In the genomic region with DNA sequence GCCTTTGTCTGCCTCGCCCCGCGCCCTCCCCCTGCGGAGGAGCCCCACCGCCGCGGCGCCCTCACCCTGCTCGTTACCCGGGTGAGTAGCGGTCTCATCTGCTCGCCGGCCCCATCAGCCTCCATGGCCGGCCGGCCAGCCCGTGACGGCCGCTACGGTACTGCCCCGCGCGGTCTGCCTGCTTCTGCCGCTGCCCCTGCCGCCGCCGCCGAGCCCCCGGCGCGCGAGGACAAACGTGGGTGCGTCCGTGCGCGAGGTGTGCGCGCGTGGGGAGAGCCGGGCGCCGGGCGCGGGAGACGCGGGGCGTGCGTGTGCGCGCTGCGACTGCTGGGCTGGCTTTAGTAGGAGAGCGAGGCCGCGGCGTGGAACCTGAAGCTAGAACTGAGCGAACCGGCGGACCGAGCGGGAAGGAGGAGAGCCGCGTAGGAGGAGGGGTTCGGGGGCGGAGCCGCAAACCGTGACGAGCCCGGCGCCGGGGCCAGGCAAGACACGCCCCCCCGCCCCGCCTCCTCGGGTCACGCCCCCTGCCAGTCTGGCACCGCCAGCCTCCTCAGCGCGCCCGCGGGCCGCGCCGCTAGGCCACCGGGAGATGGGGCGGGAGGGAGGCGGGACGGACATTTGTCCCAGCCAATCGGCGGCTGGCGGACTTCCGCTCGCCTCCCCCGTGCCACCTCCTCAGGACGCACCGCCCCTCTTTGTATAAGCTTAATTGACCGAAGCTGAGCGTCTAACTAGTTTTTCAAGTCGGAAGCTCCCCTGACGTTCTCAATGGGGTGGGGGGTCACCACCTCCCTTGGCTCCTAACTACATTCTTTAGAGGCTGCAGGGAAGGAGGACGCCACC, we compare ENCODE assay signal across 8 cellular contexts. TPM values are rescaled to one million over a fixed set of nuclear protein-coding genes. Genes with fewer than 3 reads are reported as not detected.
DNase-seq lines count a peak whose midpoint lies in the region; ATAC-seq, FAIRE-seq and TF ChIP-seq lines count a peak whose summit lies in the region.

A gene (minus strand): TSS at position 383 of the 843 bp plus-strand sequence. CDS start 258 bp downstream, at position 125.

- TF ChIP-seq EP300 in HepG2 (IDR thresholded peaks at IDR 0.05; ENCODE audit: low read depth in 2 of 2, low read length in 2 of 2) (0 out of 4 replicates have a peak, but pooled peaks of 1 of the 2 experiments have one; percentile 3), HepG2 (CRISPR knock-in tag; IDR thresholded peaks at IDR 0.05; ENCODE audit: borderline replicate concordance) (no peak)

- peak within 1 kb of the TSS; percentile 96 for H3K27ac Mint-ChIP-seq in dendritic cell treated with granulocyte-macrophage colony-stimulating factor and Interleukin-4, amounts not matched to agents 40 ng/mL and 50 ng/mL, for 4 days

- DNase-seq in NCI-H748 (lab: John Stamatoyannopoulos, UW; ENCODE audit: unreplicated experiment) = peak; percentile 90
- peak; percentile 97 to 99 for DNase-seq in activated CD4-positive, alpha-beta T cell treated with anti-CD3 and anti-CD28 coated beads, Interleukin-2, amount 50 U/mL, for 24 hours (ENCODE audit: low read depth in 1 of 2, low spot score in 1 of 2)
- DNase-seq in HepG2 (ENCODE audit: low spot score) = peak; percentile 86
- DNase-seq in stimulated activated CD4-positive, alpha-beta T cell treated with anti-CD3 and anti-CD28 coated beads, Interleukin-4, amount 100 ng/mL, for 1 hour = peak; percentile 99

- H3K4me1 ChIP-seq in BLaER1 treated with 17β-estradiol and CSF1 and Interleukin-3, amounts not matched to agents 10 nM and 100 nM = peaks cover 34 to 42% (median 37%) of the 10 kb centered on the region in 10 experiments
- H3K4me1 ChIP-seq in HepG2 (ENCODE audit: insufficient read depth, low read length) = peaks cover 42% of the 10 kb centered on the region

- TF ChIP-seq RAD21 in HepG2 (CRISPR knock-in tag; IDR thresholded peaks at IDR 0.05) = peak; percentile 53

- H3K9me3 ChIP-seq in BLaER1 treated with 17β-estradiol and CSF1 and Interleukin-3, amounts not matched to agents 10 nM and 100 nM (replicated peaks in 1 of 11) = peaks cover 0 to 5% (median under 1%) of the 10 kb centered on the region in 11 experiments; a peak in 10 of 22 replicates
- H3K9me3 ChIP-seq in HepG2 (ENCODE audit: low read length) = no peaks in the 10 kb centered on the region

- H3K4me1 Mint-ChIP-seq in dendritic cell treated with granulocyte-macrophage colony-stimulating factor and Interleukin-4, amounts not matched to agents 40 ng/mL and 50 ng/mL, for 4 days (ENCODE audit: low read depth) = peaks cover 18% of the 10 kb centered on the region

- peaks cover 9 to 38% (median 34%) of the 10 kb centered on the region in 11 experiments for H4K20me1 ChIP-seq in BLaER1 treated with 17β-estradiol and CSF1 and Interleukin-3, amounts not matched to agents 10 nM and 100 nM
- peaks cover 16% of the 10 kb centered on the region; the same call in 1 of the 2 replicates for H4K20me1 ChIP-seq in HepG2 (ENCODE audit: insufficient read depth, low read length)

- H3K79me2 ChIP-seq in HepG2 (ENCODE audit: insufficient read depth, low read length) = peaks cover 44% of the 10 kb centered on the region

- H3K9me3 Mint-ChIP-seq in dendritic cell treated with granulocyte-macrophage colony-stimulating factor and Interleukin-4, amounts not matched to agents 40 ng/mL and 50 ng/mL, for 4 days = no peaks in the 10 kb centered on the region

- H2AFZ ChIP-seq in HepG2 (ENCODE audit: low read length) = peak within 1 kb of the TSS; percentile 99

- FAIRE-seq in HepG2 (lab: Jason Lieb, UNC) = peak; percentile 62

- peak within 1 kb of the TSS; percentile 85 to 100 (median 96) for H3K4me3 ChIP-seq in BLaER1 treated with 17β-estradiol and CSF1 and Interleukin-3, amounts not matched to agents 10 nM and 100 nM
- H3K4me3 ChIP-seq in HepG2 (replicated peaks in 1 of 3; ENCODE audit: insufficient read depth in 1 of 3, low read depth in 2 of 3, low read length in 3 of 3) = peak within 1 kb of the TSS; percentile 82 to 92 (median 91)

- no peaks in the 10 kb centered on the region for H3K27me3 ChIP-seq in BLaER1 treated with 17β-estradiol and CSF1 and Interleukin-3, amounts not matched to agents 10 nM and 100 nM
- no peaks in the 10 kb centered on the region; a peak in 1 of 5 replicates for H3K27me3 ChIP-seq in HepG2 (ENCODE audit: control insufficient read depth in 1 of 2, insufficient read depth in 2 of 2, low read length in 2 of 2)

- H3K36me3 Mint-ChIP-seq in dendritic cell treated with granulocyte-macrophage colony-stimulating factor and Interleukin-4, amounts not matched to agents 40 ng/mL and 50 ng/mL, for 4 days (ENCODE audit: low read depth) = peaks cover 8% of the 10 kb centered on the region

- H3K27ac ChIP-seq in BLaER1 treated with 17β-estradiol and CSF1 and Interleukin-3, amounts not matched to agents 10 nM and 100 nM = peak within 1 kb of the TSS; percentile 93 to 99 (median 97)
- peak within 1 kb of the TSS; percentile 82 for H3K27ac ChIP-seq in HepG2 (ENCODE audit: extremely low read length, insufficient read depth, low read length)

- in situ Hi-C loops in HepG2 (cut with HindIII; ENCODE audit: extremely low pct_ligation_motif_present, low pct_unique_long_range_greater_than_20kb) = no loop called here

- H3K27me3 Mint-ChIP-seq in dendritic cell treated with granulocyte-macrophage colony-stimulating factor and Interleukin-4, amounts not matched to agents 40 ng/mL and 50 ng/mL, for 4 days = no peaks in the 10 kb centered on the region

- 0% methylated on average over 14 of the region's 100 CpGs for WGBS in HepG2 (ENCODE audit: low lambda C conversion rate)

- peak; percentile 89 to 96 for TF ChIP-seq POLR2A in HepG2 (IDR thresholded peaks at IDR 0.05; ENCODE audit: insufficient read depth in 1 of 2, low read depth in 2 of 2, low read length in 2 of 2)

- peak within 1 kb of the TSS; percentile 95 to 99 (median 98) for H3K9ac ChIP-seq in BLaER1 treated with 17β-estradiol and CSF1 and Interleukin-3, amounts not matched to agents 10 nM and 100 nM
- peak within 1 kb of the TSS; percentile 91 for H3K9ac ChIP-seq in HepG2 (ENCODE audit: insufficient read depth, low read depth, low read length)

- H3K36me3 ChIP-seq in BLaER1 treated with 17β-estradiol and CSF1 and Interleukin-3, amounts not matched to agents 10 nM and 100 nM = peaks cover 9 to 23% (median 18%) of the 10 kb centered on the region in 11 experiments; a peak in 17 of 22 replicates
- 0 out of 5 replicates have a peak, but pooled peaks cover 0 to 2% of the 10 kb centered on the region in 2 experiments for H3K36me3 ChIP-seq in HepG2 (replicated peaks in 1 of 2; ENCODE audit: control insufficient read depth in 1 of 2, insufficient read depth in 2 of 2, low read length in 2 of 2)

- no TSS peak for BruUV-seq in HepG2 (replicated peaks; lab: Mats Ljungman, UMichigan)

- ATAC-seq in GM19351 (IDR thresholded peaks at IDR 0.05; ENCODE audit: unreplicated experiment) (peak; percentile 81), HG03521 (IDR thresholded peaks at IDR 0.05; ENCODE audit: unreplicated experiment) (peak; percentile 90), HepG2 (peak; percentile 97)

- H3K4me3 Mint-ChIP-seq in dendritic cell treated with granulocyte-macrophage colony-stimulating factor and Interleukin-4, amounts not matched to agents 40 ng/mL and 50 ng/mL, for 4 days = peak within 1 kb of the TSS; percentile 95

- CTCF ChIA-PET in HepG2 (lab: Yijun Ruan, JAX; ENCODE audit: low intra/inter-chr PET ratio, low total read pairs) = no interaction called here

- H3K4me2 ChIP-seq in BLaER1 treated with 17β-estradiol and CSF1 and Interleukin-3, amounts not matched to agents 10 nM and 100 nM = peak within 1 kb of the TSS; percentile 79 to 97 (median 85)
- peak within 1 kb of the TSS; percentile 96 for H3K4me2 ChIP-seq in HepG2 (ENCODE audit: low read depth, low read length)

- no peak for TF ChIP-seq CTCF in HepG2 (CRISPR knock-in tag; IDR thresholded peaks at IDR 0.05)

- intact Hi-C loops in dendritic cell treated with granulocyte-macrophage colony-stimulating factor and Interleukin-4, amounts not matched to agents 40 ng/mL and 50 ng/mL, for 4 days (cut with micrococcal nuclease) = loop anchor here (1.0 to 2.0 kb wide), 2 partner anchors 37 to 183 kb away; no protein-coding TSS in a partner anchor
- intact Hi-C loops in HepG2 (cut with micrococcal nuclease; ENCODE audit: unreplicated experiment) = loop anchor here (1.0 to 5.0 kb wide), 3 partner anchors 48 to 197 kb away; no protein-coding TSS in a partner anchor

- POLR2A ChIA-PET in HepG2 (lab: Yijun Ruan, JAX) = interaction anchor here (0.6 to 1.3 kb wide), 11 partner anchors 12 to 865 kb away, joined by 3 to 7 read pairs (median 3); a partner anchor contains a TSS

TF ChIP-seq in HepG2, 621 proteins besides CTCF, POLR2A, EP300 and RAD21 (continues in another document):
- TF ChIP-seq ZSCAN9 (CRISPR knock-in tag; IDR thresholded peaks at IDR 0.05; ENCODE audit: borderline replicate concordance) = peak; percentile 45; the same call in 1 of the 2 replicates

RNA-seq across cellular contexts. Expression of the gene that starts here (rescaled TPM):
- total RNA-seq in HepG2 (2016; rRNA removed; fragmentation: Illumina TruSeq; extraction: Trizol) = 34.0 and 43.8 TPM in 2 replicates
- total RNA-seq in HepG2 (2016; cell fraction: cytosol; rRNA removed; fragmentation: Illumina TruSeq; extraction: Trizol; ENCODE audit: low read depth) = 34.8 and 42.1 TPM in 2 replicates
- total RNA-seq in HepG2 (2016; cell fraction: insoluble cytoplasmic fraction; rRNA removed; fragmentation: Illumina TruSeq; extraction: Trizol) = 29.3 and 44.3 TPM in 2 replicates
- total RNA-seq in HepG2 (2016; cell fraction: membrane; rRNA removed; fragmentation: Illumina TruSeq; extraction: Trizol) = 28.7 and 35.6 TPM in 2 replicates
- total RNA-seq in HepG2 (2016; cell fraction: nucleus; rRNA removed; fragmentation: Illumina TruSeq; extraction: Trizol) = 71.7 and 82.7 TPM in 2 replicates
- 11.5 and 16.4 TPM in 2 replicates for polyA plus RNA-seq in HepG2 (2011; rRNA removed)
- 4.3 and 6.6 TPM in 2 replicates for polyA plus RNA-seq in HepG2 (2011; cell fraction: cytosol; rRNA removed)
- 25.4 and 28.4 TPM in 2 replicates for polyA plus RNA-seq in HepG2 (2011; cell fraction: nucleus; rRNA removed)
- 17.0 and 18.8 TPM in 2 replicates for polyA plus RNA-seq in HepG2 (2012)
- 0.26 and 0.35 TPM in 2 replicates for polyA plus RNA-seq in HepG2 (2016; cell fraction: cytosol; fragmentation: Illumina TruSeq; extraction: Trizol; ENCODE audit: low read depth)
- polyA plus RNA-seq in HepG2 (2016; cell fraction: insoluble cytoplasmic fraction; fragmentation: Illumina TruSeq; extraction: Trizol; ENCODE audit: low read depth) = 5.9 and 6.7 TPM in 2 replicates
- 0.84 and 1.2 TPM in 2 replicates for polyA plus RNA-seq in HepG2 (2016; cell fraction: membrane; fragmentation: Illumina TruSeq; extraction: Trizol; ENCODE audit: low read depth)
- 35.5 and 37.9 TPM in 2 replicates for polyA plus RNA-seq in HepG2 (2016; cell fraction: nucleus; fragmentation: Illumina TruSeq; extraction: Trizol; ENCODE audit: insufficient read depth, low read depth)
- 15.4 and 26.8 TPM in 2 replicates for polyA minus RNA-seq in HepG2 (2011; rRNA and poly(A)+ RNA removed; ENCODE audit: low replicate concordance)
- 51.8 and 52.8 TPM in 2 replicates for polyA minus RNA-seq in HepG2 (2011; cell fraction: cytosol; rRNA and poly(A)+ RNA removed)
- 130 and 149 TPM in 2 replicates for polyA minus RNA-seq in HepG2 (2011; cell fraction: nucleus; rRNA and poly(A)+ RNA removed)

Comparison
In these comparisons a context has a peak if more than half of its experiments do, and no peak if none do; other contexts are left out.
1. Peak in every context shown above with its lines: DNase-seq, ATAC-seq, H3K4me3 ChIP-seq and H3K27ac ChIP-seq.